1 cellular context compared by ENCODE assay signal in the genomic region with DNA sequence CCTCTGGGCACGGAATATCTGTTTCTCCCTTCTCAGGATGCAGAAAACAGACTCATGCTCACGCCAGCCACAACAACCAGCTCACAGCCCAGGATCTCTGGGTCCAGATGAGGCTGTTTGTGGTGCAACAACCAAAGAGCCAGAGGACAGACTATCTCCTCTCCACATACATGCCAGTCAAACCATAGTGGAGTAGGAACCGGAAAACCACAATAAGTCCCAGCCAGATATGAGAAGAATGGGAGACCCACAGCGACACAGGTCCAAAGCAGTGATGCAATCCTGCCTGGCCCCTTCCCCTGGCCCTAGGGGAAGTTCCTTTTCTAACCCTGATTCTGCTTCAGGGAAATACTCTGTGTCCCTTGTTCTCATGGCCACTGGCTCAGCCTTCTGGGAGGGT.
A peak's percentile ranks its signal among the peaks of the same experiment; 100 is the strongest.
TF ChIP-seq lines count a peak whose summit lies in the region.

No MANE protein-coding gene starts in this region.

TF ChIP-seq in K562, 482 proteins besides CTCF, POLR2A, EP300 and RAD21 (continued from another document and continues in another):
- TF ChIP-seq, protein P1, sequence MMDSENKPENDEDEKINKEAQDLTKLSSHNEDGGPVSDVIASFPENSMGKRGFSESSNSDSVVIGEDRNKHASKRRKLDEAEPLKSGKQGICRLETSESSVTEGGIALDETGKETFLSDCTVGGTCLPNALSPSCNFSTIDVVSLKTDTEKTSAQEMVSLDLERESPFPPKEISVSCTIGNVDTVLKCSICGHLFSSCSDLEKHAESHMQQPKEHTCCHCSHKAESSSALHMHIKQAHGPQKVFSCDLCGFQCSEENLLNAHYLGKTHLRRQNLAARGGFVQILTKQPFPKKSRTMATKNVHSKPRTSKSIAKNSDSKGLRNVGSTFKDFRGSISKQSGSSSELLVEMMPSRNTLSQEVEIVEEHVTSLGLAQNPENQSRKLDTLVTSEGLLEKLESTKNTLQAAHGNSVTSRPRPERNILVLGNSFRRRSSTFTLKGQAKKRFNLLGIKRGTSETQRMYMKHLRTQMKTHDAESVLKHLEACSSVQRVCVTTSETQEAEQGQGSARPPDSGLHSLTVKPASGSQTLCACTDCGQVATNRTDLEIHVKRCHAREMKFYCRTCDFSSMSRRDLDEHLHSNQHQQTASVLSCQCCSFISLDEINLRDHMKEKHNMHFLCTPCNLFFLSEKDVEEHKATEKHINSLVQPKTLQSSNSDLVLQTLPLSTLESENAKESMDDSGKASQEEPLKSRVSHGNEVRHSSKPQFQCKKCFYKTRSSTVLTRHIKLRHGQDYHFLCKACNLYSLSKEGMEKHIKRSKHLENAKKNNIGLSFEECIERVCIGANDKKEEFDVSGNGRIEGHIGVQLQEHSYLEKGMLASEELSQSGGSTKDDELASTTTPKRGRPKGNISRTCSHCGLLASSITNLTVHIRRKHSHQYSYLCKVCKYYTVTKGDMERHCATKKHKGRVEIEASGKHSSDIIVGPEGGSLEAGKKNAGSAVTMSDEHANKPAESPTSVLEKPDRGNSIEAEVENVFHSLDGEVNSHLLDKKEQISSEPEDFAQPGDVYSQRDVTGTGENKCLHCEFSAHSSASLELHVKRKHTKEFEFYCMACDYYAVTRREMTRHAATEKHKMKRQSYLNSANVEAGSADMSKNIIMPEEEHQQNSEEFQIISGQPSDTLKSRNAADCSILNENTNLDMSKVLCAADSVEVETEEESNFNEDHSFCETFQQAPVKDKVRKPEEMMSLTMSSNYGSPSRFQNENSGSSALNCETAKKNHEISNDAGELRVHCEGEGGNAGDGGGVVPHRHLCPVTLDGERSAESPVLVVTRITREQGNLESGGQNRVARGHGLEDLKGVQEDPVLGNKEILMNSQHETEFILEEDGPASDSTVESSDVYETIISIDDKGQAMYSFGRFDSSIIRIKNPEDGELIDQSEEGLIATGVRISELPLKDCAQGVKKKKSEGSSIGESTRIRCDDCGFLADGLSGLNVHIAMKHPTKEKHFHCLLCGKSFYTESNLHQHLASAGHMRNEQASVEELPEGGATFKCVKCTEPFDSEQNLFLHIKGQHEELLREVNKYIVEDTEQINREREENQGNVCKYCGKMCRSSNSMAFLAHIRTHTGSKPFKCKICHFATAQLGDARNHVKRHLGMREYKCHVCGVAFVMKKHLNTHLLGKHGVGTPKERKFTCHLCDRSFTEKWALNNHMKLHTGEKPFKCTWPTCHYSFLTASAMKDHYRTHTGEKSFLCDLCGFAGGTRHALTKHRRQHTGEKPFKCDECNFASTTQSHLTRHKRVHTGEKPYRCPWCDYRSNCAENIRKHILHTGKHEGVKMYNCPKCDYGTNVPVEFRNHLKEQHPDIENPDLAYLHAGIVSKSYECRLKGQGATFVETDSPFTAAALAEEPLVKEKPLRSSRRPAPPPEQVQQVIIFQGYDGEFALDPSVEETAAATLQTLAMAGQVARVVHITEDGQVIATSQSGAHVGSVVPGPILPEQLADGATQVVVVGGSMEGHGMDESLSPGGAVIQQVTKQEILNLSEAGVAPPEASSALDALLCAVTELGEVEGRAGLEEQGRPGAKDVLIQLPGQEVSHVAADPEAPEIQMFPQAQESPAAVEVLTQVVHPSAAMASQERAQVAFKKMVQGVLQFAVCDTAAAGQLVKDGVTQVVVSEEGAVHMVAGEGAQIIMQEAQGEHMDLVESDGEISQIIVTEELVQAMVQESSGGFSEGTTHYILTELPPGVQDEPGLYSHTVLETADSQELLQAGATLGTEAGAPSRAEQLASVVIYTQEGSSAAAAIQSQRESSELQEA (IDR thresholded peaks at IDR 0.05; ENCODE audit: low read depth), result no peak
- TF ChIP-seq HDAC6 (IDR thresholded peaks at IDR 0.05; ENCODE audit: low read depth, low read length) (no peak), SREBF1 (IDR thresholded peaks at IDR 0.05; ENCODE audit: borderline replicate concordance, low read depth, low read length) (no peak), ZNF217 (CRISPR knock-in tag; IDR thresholded peaks at IDR 0.05) (no peak), HDGF (IDR thresholded peaks at IDR 0.05) (no peak), TEAD2 (tag; IDR thresholded peaks at IDR 0.05) (no peak), ZNF586 (CRISPR knock-in tag; conservative IDR thresholded peaks at IDR 0.05) (no peak), DDX20 (tag; IDR thresholded peaks at IDR 0.05; ENCODE audit: low read depth) (no peak), CBFA2T3 (IDR thresholded peaks at IDR 0.05) (peak; percentile 90), HLTF (IDR thresholded peaks at IDR 0.05) (no peak), NFXL1 (CRISPR knock-in tag; IDR thresholded peaks at IDR 0.05) (no peak), HNRNPK (IDR thresholded peaks at IDR 0.05; ENCODE audit: low read depth, low read length, poor library complexity, severe bottlenecking) (no peak), MEF2D (tag; conservative IDR thresholded peaks at IDR 0.05; ENCODE audit: low read depth) (no peak), MTA2 (IDR thresholded peaks at IDR 0.05; ENCODE audit: low read depth) (peak; percentile 36; the same call in 1 of the 2 replicates), ZNF76 (CRISPR knock-in tag; IDR thresholded peaks at IDR 0.05; ENCODE audit: borderline replicate concordance) (no peak), MCM7 (IDR thresholded peaks at IDR 0.05) (no peak), MECOM (CRISPR knock-in tag; IDR thresholded peaks at IDR 0.05) (no peak), PCBP2 (IDR thresholded peaks at IDR 0.05; ENCODE audit: low read depth, low read length, poor library complexity, severe bottlenecking) (no peak), ZNF764 (CRISPR knock-in tag; IDR thresholded peaks at IDR 0.05; ENCODE audit: low read depth) (no peak), MAFK (IDR thresholded peaks at IDR 0.05; ENCODE audit: low read length) (no peak), PHTF2 (CRISPR knock-in tag; IDR thresholded peaks at IDR 0.05) (no peak), SRSF7 (optimal IDR thresholded peaks at IDR 0.05; ENCODE audit: low read depth, low read length) (no peak), NEUROD1 (IDR thresholded peaks at IDR 0.05; ENCODE audit: borderline replicate concordance, low read depth, low read length, partially characterized antibody) (no peak), ZNF668 (CRISPR knock-in tag; IDR thresholded peaks at IDR 0.05) (no peak), SP2 (IDR thresholded peaks at IDR 0.05; ENCODE audit: extremely low read depth, low read depth, low read length, poor library complexity, severe bottlenecking) (no peak), NFIC (IDR thresholded peaks at IDR 0.05) (peak; percentile 43; the same call in 1 of the 2 replicates)
- TF ChIP-seq, protein P2, sequence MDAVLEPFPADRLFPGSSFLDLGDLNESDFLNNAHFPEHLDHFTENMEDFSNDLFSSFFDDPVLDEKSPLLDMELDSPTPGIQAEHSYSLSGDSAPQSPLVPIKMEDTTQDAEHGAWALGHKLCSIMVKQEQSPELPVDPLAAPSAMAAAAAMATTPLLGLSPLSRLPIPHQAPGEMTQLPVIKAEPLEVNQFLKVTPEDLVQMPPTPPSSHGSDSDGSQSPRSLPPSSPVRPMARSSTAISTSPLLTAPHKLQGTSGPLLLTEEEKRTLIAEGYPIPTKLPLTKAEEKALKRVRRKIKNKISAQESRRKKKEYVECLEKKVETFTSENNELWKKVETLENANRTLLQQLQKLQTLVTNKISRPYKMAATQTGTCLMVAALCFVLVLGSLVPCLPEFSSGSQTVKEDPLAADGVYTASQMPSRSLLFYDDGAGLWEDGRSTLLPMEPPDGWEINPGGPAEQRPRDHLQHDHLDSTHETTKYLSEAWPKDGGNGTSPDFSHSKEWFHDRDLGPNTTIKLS (IDR thresholded peaks at IDR 0.05; ENCODE audit: borderline replicate concordance, low read depth), result no peak
- TF ChIP-seq, protein P3, sequence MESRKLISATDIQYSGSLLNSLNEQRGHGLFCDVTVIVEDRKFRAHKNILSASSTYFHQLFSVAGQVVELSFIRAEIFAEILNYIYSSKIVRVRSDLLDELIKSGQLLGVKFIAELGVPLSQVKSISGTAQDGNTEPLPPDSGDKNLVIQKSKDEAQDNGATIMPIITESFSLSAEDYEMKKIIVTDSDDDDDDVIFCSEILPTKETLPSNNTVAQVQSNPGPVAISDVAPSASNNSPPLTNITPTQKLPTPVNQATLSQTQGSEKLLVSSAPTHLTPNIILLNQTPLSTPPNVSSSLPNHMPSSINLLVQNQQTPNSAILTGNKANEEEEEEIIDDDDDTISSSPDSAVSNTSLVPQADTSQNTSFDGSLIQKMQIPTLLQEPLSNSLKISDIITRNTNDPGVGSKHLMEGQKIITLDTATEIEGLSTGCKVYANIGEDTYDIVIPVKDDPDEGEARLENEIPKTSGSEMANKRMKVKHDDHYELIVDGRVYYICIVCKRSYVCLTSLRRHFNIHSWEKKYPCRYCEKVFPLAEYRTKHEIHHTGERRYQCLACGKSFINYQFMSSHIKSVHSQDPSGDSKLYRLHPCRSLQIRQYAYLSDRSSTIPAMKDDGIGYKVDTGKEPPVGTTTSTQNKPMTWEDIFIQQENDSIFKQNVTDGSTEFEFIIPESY (CRISPR knock-in tag; IDR thresholded peaks at IDR 0.05), result no peak
- TF ChIP-seq, protein P4, sequence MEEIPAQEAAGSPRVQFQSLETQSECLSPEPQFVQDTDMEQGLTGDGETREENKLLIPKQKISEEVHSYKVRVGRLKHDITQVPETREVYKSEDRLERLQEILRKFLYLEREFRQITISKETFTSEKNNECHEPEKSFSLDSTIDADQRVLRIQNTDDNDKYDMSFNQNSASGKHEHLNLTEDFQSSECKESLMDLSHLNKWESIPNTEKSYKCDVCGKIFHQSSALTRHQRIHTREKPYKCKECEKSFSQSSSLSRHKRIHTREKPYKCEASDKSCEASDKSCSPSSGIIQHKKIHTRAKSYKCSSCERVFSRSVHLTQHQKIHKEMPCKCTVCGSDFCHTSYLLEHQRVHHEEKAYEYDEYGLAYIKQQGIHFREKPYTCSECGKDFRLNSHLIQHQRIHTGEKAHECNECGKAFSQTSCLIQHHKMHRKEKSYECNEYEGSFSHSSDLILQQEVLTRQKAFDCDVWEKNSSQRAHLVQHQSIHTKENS (CRISPR knock-in tag; IDR thresholded peaks at IDR 0.05), result no peak
- TF ChIP-seq, protein P5, sequence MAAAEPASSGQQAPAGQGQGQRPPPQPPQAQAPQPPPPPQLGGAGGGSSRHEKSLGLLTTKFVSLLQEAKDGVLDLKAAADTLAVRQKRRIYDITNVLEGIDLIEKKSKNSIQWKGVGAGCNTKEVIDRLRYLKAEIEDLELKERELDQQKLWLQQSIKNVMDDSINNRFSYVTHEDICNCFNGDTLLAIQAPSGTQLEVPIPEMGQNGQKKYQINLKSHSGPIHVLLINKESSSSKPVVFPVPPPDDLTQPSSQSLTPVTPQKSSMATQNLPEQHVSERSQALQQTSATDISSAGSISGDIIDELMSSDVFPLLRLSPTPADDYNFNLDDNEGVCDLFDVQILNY (CRISPR knock-in tag; IDR thresholded peaks at IDR 0.05), result no peak
- TF ChIP-seq, protein P6, sequence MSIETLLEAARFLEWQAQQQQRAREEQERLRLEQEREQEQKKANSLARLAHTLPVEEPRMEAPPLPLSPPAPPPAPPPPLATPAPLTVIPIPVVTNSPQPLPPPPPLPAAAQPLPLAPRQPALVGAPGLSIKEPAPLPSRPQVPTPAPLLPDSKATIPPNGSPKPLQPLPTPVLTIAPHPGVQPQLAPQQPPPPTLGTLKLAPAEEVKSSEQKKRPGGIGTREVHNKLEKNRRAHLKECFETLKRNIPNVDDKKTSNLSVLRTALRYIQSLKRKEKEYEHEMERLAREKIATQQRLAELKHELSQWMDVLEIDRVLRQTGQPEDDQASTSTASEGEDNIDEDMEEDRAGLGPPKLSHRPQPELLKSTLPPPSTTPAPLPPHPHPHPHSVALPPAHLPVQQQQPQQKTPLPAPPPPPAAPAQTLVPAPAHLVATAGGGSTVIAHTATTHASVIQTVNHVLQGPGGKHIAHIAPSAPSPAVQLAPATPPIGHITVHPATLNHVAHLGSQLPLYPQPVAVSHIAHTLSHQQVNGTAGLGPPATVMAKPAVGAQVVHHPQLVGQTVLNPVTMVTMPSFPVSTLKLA (conservative IDR thresholded peaks at IDR 0.05), result 0 out of 4 replicates have a peak, but pooled peaks of 1 of the 2 experiments have one; percentile 26
- TF ChIP-seq, protein P7, sequence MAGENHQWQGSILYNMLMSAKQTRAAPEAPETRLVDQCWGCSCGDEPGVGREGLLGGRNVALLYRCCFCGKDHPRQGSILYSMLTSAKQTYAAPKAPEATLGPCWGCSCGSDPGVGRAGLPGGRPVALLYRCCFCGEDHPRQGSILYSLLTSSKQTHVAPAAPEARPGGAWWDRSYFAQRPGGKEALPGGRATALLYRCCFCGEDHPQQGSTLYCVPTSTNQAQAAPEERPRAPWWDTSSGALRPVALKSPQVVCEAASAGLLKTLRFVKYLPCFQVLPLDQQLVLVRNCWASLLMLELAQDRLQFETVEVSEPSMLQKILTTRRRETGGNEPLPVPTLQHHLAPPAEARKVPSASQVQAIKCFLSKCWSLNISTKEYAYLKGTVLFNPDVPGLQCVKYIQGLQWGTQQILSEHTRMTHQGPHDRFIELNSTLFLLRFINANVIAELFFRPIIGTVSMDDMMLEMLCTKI (IDR thresholded peaks at IDR 0.05; ENCODE audit: partially characterized antibody), result no peak
- TF ChIP-seq, protein P8, sequence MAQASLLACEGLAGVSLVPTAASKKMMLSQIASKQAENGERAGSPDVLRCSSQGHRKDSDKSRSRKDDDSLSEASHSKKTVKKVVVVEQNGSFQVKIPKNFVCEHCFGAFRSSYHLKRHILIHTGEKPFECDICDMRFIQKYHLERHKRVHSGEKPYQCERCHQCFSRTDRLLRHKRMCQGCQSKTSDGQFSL (CRISPR knock-in tag; IDR thresholded peaks at IDR 0.05), result no peak
- TF ChIP-seq, protein P8 (tag; IDR thresholded peaks at IDR 0.05), result no peak
- TF ChIP-seq, protein P9, sequence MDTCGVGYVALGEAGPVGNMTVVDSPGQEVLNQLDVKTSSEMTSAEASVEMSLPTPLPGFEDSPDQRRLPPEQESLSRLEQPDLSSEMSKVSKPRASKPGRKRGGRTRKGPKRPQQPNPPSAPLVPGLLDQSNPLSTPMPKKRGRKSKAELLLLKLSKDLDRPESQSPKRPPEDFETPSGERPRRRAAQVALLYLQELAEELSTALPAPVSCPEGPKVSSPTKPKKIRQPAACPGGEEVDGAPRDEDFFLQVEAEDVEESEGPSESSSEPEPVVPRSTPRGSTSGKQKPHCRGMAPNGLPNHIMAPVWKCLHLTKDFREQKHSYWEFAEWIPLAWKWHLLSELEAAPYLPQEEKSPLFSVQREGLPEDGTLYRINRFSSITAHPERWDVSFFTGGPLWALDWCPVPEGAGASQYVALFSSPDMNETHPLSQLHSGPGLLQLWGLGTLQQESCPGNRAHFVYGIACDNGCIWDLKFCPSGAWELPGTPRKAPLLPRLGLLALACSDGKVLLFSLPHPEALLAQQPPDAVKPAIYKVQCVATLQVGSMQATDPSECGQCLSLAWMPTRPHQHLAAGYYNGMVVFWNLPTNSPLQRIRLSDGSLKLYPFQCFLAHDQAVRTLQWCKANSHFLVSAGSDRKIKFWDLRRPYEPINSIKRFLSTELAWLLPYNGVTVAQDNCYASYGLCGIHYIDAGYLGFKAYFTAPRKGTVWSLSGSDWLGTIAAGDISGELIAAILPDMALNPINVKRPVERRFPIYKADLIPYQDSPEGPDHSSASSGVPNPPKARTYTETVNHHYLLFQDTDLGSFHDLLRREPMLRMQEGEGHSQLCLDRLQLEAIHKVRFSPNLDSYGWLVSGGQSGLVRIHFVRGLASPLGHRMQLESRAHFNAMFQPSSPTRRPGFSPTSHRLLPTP (IDR thresholded peaks at IDR 0.05; ENCODE audit: borderline replicate concordance, extremely low read depth, insufficient read length), result no peak
